ENCODE assay signal across 8 cellular contexts in genomic region chr6:157823001-157823522, GRCh38. TPM values are rescaled to one million over a fixed set of nuclear protein-coding genes. Genes with fewer than 3 reads are reported as not detected.
DNase-seq lines count a peak whose midpoint lies in the region; ATAC-seq and TF ChIP-seq lines count a peak whose summit lies in the region.

TSS of gene SNX9 (plus strand) at chr6:157823246. CDS start at chr6:157823435, 189 bp downstream.

- H3K9ac ChIP-seq in BLaER1 treated with 17β-estradiol and CSF1 and Interleukin-3, amounts not matched to agents 10 nM and 100 nM, result peak within 1 kb of the TSS; percentile 50 to 99 (median 75); a peak in 21 of 22 replicates

- WGBS in esophagus squamous epithelium, 2 donors, result no CpG with 5 or more reads among the region's 91 CpGs

- H3K4me1 ChIP-seq in BLaER1 treated with 17β-estradiol and CSF1 and Interleukin-3, amounts not matched to agents 10 nM and 100 nM, result peaks cover 13 to 25% (median 20%) of the 10 kb centered on the region in 10 experiments
- H3K4me1 ChIP-seq in esophagus squamous epithelium (peaks cover 11 to 29% (median 15%) of the 10 kb centered on the region in 3 donors), muscle layer of duodenum (ENCODE audit: control insufficient read depth in 1 of 2, insufficient read depth in 2 of 2, low read length in 2 of 2) (peaks cover 10% of the 10 kb centered on the region in 2 donors)

- H3K27ac Mint-ChIP-seq in activated T-cell treated with anti-CD3 and anti-CD28 coated beads, Interleukin-2, amount 50 U/mL, for 72 hours, result peak within 1 kb of the TSS; percentile 99
- H3K27ac Mint-ChIP-seq in stimulated activated naive CD8-positive, alpha-beta T cell treated with anti-CD3 and anti-CD28 coated beads, Interleukin-15, Interleukin-2, amounts not matched to agents 100 ng/mL and 50 ng/mL, for 24 hours, result peak within 1 kb of the TSS; percentile 99

- peak within 1 kb of the TSS; percentile 93 to 97 for H3K4me3 Mint-ChIP-seq in activated T-cell treated with anti-CD3 and anti-CD28 coated beads, Interleukin-2, amount 50 U/mL, for 72 hours
- H3K4me3 Mint-ChIP-seq in stimulated activated naive CD8-positive, alpha-beta T cell treated with anti-CD3 and anti-CD28 coated beads, Interleukin-15, Interleukin-2, amounts not matched to agents 100 ng/mL and 50 ng/mL, for 24 hours, result peak within 1 kb of the TSS; percentile 97

- peaks cover 0 to 31% (median 9%) of the 10 kb centered on the region in 11 experiments; a peak in 18 of 22 replicates for H4K20me1 ChIP-seq in BLaER1 treated with 17β-estradiol and CSF1 and Interleukin-3, amounts not matched to agents 10 nM and 100 nM

- H3K4me1 Mint-ChIP-seq in activated T-cell treated with anti-CD3 and anti-CD28 coated beads, Interleukin-2, amount 50 U/mL, for 72 hours (ENCODE audit: low read depth), result peaks cover 47% of the 10 kb centered on the region
- H3K4me1 Mint-ChIP-seq in stimulated activated naive CD8-positive, alpha-beta T cell treated with anti-CD3 and anti-CD28 coated beads, Interleukin-15, Interleukin-2, amounts not matched to agents 100 ng/mL and 50 ng/mL, for 24 hours (ENCODE audit: low read depth), result peaks cover 42% of the 10 kb centered on the region

- H3K36me3 ChIP-seq in BLaER1 treated with 17β-estradiol and CSF1 and Interleukin-3, amounts not matched to agents 10 nM and 100 nM, result no peaks in the 10 kb centered on the region
- H3K36me3 ChIP-seq in esophagus squamous epithelium, result no peaks in the 10 kb centered on the region
- no peaks in the 10 kb centered on the region for H3K36me3 ChIP-seq in muscle layer of duodenum (ENCODE audit: control insufficient read depth in 1 of 2, insufficient read depth in 2 of 2, low read length in 2 of 2)

- H3K9me3 Mint-ChIP-seq in activated T-cell treated with anti-CD3 and anti-CD28 coated beads, Interleukin-2, amount 50 U/mL, for 72 hours, result peaks cover 0 to 3% of the 10 kb centered on the region in 2 donors
- H3K9me3 Mint-ChIP-seq in stimulated activated naive CD8-positive, alpha-beta T cell treated with anti-CD3 and anti-CD28 coated beads, Interleukin-15, Interleukin-2, amounts not matched to agents 100 ng/mL and 50 ng/mL, for 24 hours, result no peaks in the 10 kb centered on the region

- peaks cover 12 to 22% of the 10 kb centered on the region in 2 donors for H3K36me3 Mint-ChIP-seq in activated T-cell treated with anti-CD3 and anti-CD28 coated beads, Interleukin-2, amount 50 U/mL, for 72 hours (ENCODE audit: insufficient read depth in 2 of 2)
- peaks cover 18% of the 10 kb centered on the region for H3K36me3 Mint-ChIP-seq in stimulated activated naive CD8-positive, alpha-beta T cell treated with anti-CD3 and anti-CD28 coated beads, Interleukin-15, Interleukin-2, amounts not matched to agents 100 ng/mL and 50 ng/mL, for 24 hours (ENCODE audit: low read depth)

- DNase-seq in OCI-M1 (lab: John Stamatoyannopoulos, UW) (peak; percentile 87), esophagus squamous epithelium (lab: John Stamatoyannopoulos, UW) (no peak)
- peak; percentile 82 to 84 for DNase-seq in activated T-cell treated with anti-CD3 and anti-CD28 coated beads, Interleukin-2, amount 50 U/mL, for 72 hours

- H3K4me3 ChIP-seq in BLaER1 treated with 17β-estradiol and CSF1 and Interleukin-3, amounts not matched to agents 10 nM and 100 nM, result peak within 1 kb of the TSS; percentile 62 to 94 (median 70)
- H3K4me3 ChIP-seq in esophagus squamous epithelium, result peak within 1 kb of the TSS; percentile 79 to 99 (median 98)
- peak within 1 kb of the TSS; percentile 71 to 91 for H3K4me3 ChIP-seq in muscle layer of duodenum (ENCODE audit: low read depth in 1 of 2, low read length in 2 of 2)

- peak within 1 kb of the TSS; percentile 78 to 99 (median 99) for H3K4me2 ChIP-seq in BLaER1 treated with 17β-estradiol and CSF1 and Interleukin-3, amounts not matched to agents 10 nM and 100 nM

- H3K27me3 Mint-ChIP-seq in activated T-cell treated with anti-CD3 and anti-CD28 coated beads, Interleukin-2, amount 50 U/mL, for 72 hours (ENCODE audit: low read depth), result peaks cover 18% of the 10 kb centered on the region
- no peaks in the 10 kb centered on the region for H3K27me3 Mint-ChIP-seq in stimulated activated naive CD8-positive, alpha-beta T cell treated with anti-CD3 and anti-CD28 coated beads, Interleukin-15, Interleukin-2, amounts not matched to agents 100 ng/mL and 50 ng/mL, for 24 hours

- H3K27ac ChIP-seq in BLaER1 treated with 17β-estradiol and CSF1 and Interleukin-3, amounts not matched to agents 10 nM and 100 nM, result peak within 1 kb of the TSS in 7 of 11 experiments; percentile 22 to 95 (median 61); a peak in 13 of 22 replicates
- H3K27ac ChIP-seq in esophagus squamous epithelium, result peak within 1 kb of the TSS; percentile 91 to 99 (median 96)
- peak within 1 kb of the TSS; percentile 94 for H3K27ac ChIP-seq in muscle layer of duodenum (ENCODE audit: low read length)

- peak; percentile 73 for ATAC-seq in HG03354 (IDR thresholded peaks at IDR 0.05; ENCODE audit: poor library complexity, severe bottlenecking, unreplicated experiment)
- peak; percentile 70 to 76 for ATAC-seq in activated T-cell treated with anti-CD3 and anti-CD28 coated beads, Interleukin-2, amount 50 U/mL, for 72 hours (replicated peaks in 1 of 2)

- H3K27me3 ChIP-seq in BLaER1 treated with 17β-estradiol and CSF1 and Interleukin-3, amounts not matched to agents 10 nM and 100 nM, result peaks cover 44 to 79% (median 66%) of the 10 kb centered on the region in 11 experiments
- no peaks in the 10 kb centered on the region for H3K27me3 ChIP-seq in esophagus squamous epithelium
- no peaks in the 10 kb centered on the region for H3K27me3 ChIP-seq in muscle layer of duodenum (ENCODE audit: low read depth, low read length)

- peak; percentile 58 for TF ChIP-seq POLR2A in GM19099 (IDR thresholded peaks at IDR 0.05; ENCODE audit: extremely low read depth, insufficient read length, low read depth)
- TF ChIP-seq POLR2A in esophagus squamous epithelium (IDR thresholded peaks at IDR 0.05), result peak in 3 of 4 donors; percentile 39 to 91 (median 83)

- intact Hi-C loops in esophagus squamous epithelium (cut with DNase I), result loop anchor here (10.0 kb wide), 1 partner anchor 68 kb away; no protein-coding TSS in a partner anchor

- peak in 2 of 6 experiments; percentile 36 to 43 for TF ChIP-seq CTCF in esophagus squamous epithelium (IDR thresholded peaks at IDR 0.05)

- peaks cover 4 to 17% (median 6%) of the 10 kb centered on the region in 11 experiments; a peak in 13 of 22 replicates for H3K9me3 ChIP-seq in BLaER1 treated with 17β-estradiol and CSF1 and Interleukin-3, amounts not matched to agents 10 nM and 100 nM (replicated peaks in 1 of 11)
- H3K9me3 ChIP-seq in esophagus squamous epithelium, result no peaks in the 10 kb centered on the region
- H3K9me3 ChIP-seq in muscle layer of duodenum (ENCODE audit: control insufficient read depth in 1 of 2, low read length in 2 of 2), result no peaks in the 10 kb centered on the region

RNA-seq across cellular contexts. Expression of gene SNX9, which starts in this region (rescaled TPM):
- total RNA-seq in activated T-cell treated with anti-CD3 and anti-CD28 coated beads, Interleukin-2, amount 50 U/mL, for 72 hours, result 10 to 100 TPM; 83.5 to 94.6 TPM
- 10 to 100 TPM; 19.9 to 39.9 (median 33.5) TPM for total RNA-seq in esophagus squamous epithelium
